In genomic region chr6:145525038-145525437, GRCh38 we compare ENCODE assay signal across 9 cellular contexts.
"Had no signal": no experiment of that assay in that cellular context is flagged by ENCODE, and none has a peak within 500 bp of the region (broad histone marks: within the 10 kb centered on the region; RNA-seq: fewer than 3 reads in every experiment).

No MANE protein-coding gene starts in this region.

- H3K4me3 Mint-ChIP-seq: IgD-negative memory B cell had no signal

- H3K4me1 Mint-ChIP-seq: IgD-negative memory B cell had no signal

- H3K36me3 Mint-ChIP-seq: IgD-negative memory B cell had no signal

- DNase-seq: IMR-90, KBM-7, KG1 had no signal

- H3K27me3 Mint-ChIP-seq: IgD-negative memory B cell had no signal

- ATAC-seq: HepG2, K562 had no signal

- H3K4me2 ChIP-seq: KMS-11 had no signal

- H3K27ac ChIP-seq: HL-60, KMS-11 had no signal

- H3K4me3 ChIP-seq: K562 had no signal

- FAIRE-seq: HTR-8/SVneo, K562 had no signal
